Comparison of ENCODE assay signal across 2 cellular contexts in the genomic region with DNA sequence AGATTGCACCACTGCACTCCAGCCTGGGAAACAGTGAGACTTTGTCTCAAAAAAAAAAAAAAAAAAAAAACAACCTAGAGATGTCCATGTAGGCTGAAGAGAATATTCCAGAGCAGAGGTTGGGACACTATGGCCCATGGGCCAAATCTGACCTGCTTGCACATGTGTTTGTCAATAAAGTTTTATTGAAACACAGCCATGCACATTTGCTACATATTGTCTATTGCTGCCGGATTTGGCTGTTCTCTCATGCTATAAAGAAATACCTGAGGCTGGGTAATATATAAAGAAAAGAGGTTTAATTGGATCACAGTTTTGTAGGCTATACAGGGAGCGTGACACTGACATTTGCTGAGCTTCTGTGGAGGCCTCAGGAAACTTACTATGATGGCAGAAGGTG.
TF ChIP-seq lines count a peak whose summit lies in the region.

No MANE protein-coding gene starts in this region.

TF ChIP-seq in K562, 482 proteins besides CTCF, POLR2A, EP300 and RAD21:
- TF ChIP-seq, protein P1, sequence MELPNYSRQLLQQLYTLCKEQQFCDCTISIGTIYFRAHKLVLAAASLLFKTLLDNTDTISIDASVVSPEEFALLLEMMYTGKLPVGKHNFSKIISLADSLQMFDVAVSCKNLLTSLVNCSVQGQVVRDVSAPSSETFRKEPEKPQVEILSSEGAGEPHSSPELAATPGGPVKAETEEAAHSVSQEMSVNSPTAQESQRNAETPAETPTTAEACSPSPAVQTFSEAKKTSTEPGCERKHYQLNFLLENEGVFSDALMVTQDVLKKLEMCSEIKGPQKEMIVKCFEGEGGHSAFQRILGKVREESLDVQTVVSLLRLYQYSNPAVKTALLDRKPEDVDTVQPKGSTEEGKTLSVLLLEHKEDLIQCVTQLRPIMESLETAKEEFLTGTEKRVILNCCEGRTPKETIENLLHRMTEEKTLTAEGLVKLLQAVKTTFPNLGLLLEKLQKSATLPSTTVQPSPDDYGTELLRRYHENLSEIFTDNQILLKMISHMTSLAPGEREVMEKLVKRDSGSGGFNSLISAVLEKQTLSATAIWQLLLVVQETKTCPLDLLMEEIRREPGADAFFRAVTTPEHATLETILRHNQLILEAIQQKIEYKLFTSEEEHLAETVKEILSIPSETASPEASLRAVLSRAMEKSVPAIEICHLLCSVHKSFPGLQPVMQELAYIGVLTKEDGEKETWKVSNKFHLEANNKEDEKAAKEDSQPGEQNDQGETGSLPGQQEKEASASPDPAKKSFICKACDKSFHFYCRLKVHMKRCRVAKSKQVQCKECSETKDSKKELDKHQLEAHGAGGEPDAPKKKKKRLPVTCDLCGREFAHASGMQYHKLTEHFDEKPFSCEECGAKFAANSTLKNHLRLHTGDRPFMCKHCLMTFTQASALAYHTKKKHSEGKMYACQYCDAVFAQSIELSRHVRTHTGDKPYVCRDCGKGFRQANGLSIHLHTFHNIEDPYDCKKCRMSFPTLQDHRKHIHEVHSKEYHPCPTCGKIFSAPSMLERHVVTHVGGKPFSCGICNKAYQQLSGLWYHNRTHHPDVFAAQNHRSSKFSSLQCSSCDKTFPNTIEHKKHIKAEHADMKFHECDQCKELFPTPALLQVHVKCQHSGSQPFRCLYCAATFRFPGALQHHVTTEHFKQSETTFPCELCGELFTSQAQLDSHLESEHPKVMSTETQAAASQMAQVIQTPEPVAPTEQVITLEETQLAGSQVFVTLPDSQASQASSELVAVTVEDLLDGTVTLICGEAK (IDR thresholded peaks at IDR 0.05): peak; percentile 84
- TF ChIP-seq, protein P1 (CRISPR knock-in tag; IDR thresholded peaks at IDR 0.05): peak; percentile 63; the same call in 1 of the 2 replicates
TF ChIP-seq in K562: peak in this region for 1; not testable (repeated sequence) for 481.

TF ChIP-seq in HepG2, 621 proteins besides CTCF, POLR2A, EP300 and RAD21:
- TF ChIP-seq, protein P1 (IDR thresholded peaks at IDR 0.05): 0 out of 2 replicates have a peak, but pooled peaks have one; percentile 6
- TF ChIP-seq, protein P1 (CRISPR knock-in tag; IDR thresholded peaks at IDR 0.05): peak; percentile 74; the same call in 1 of the 2 replicates
